In genomic region chr11:10797561-10797960, GRCh38 we compare ENCODE assay signal across 24 cellular contexts. TPM values are rescaled to one million over a fixed set of nuclear protein-coding genes. Genes with fewer than 3 reads are reported as not detected.
A peak's percentile ranks its signal among the peaks of the same experiment; 100 is the strongest.
DNase-seq lines count a peak whose midpoint lies in the region; ATAC-seq and TF ChIP-seq lines count a peak whose summit lies in the region.
"Had no signal": no experiment of that assay in that cellular context is flagged by ENCODE, and none has a peak within 500 bp of the region (broad histone marks: within the 10 kb centered on the region; RNA-seq: fewer than 3 reads in every experiment).

No MANE protein-coding gene starts in this region.

- H3K27me3 ChIP-seq in ectodermal cell (ENCODE audit: control insufficient read depth, insufficient read depth, low read length, poor library complexity, severe bottlenecking) (peaks cover 6% of the 10 kb centered on the region), upper lobe of right lung (no peaks in the 10 kb centered on the region)

- no peak for DNase-seq in activated T-cell treated with anti-CD3 and anti-CD28 coated beads, Interleukin-2, amount 50 U/mL, for 72 hours
- DNase-seq in activated T-cell treated with anti-CD3 and anti-CD28 coated beads, Interleukin-2, amount 50 U/mL, for 48 hours = no peak
- DNase-seq in NOMO-1 treated with dmso at 0.1 percent for 144 hours (lab: John Stamatoyannopoulos, UW; ENCODE audit: unreplicated experiment) (peak; percentile 38), upper lobe of right lung (no peak), DMS 273 (lab: John Stamatoyannopoulos, UW; ENCODE audit: unreplicated experiment) (no peak)
- DNase-seq: 8988T; activated CD4-positive, alpha-beta T cell treated with anti-CD3 and anti-CD28 coated beads for 36 hours; activated CD8-positive, alpha-beta memory T cell treated with anti-CD3 and anti-CD28 coated beads for 24 hours; activated naive CD4-positive, alpha-beta T cell; activated T-cell treated with anti-CD3 and anti-CD28 coated beads, Interleukin-2, amount 50 U/mL, for 1 hour; CD8-positive, alpha-beta T cell; dermis blood vessel endothelial cell; DMS153; H7; NCI-H2081; NCI-H226; NCI-H69; psoas muscle had no signal

- H3K4me1 Mint-ChIP-seq in activated T-cell treated with anti-CD3 and anti-CD28 coated beads, Interleukin-2, amount 50 U/mL, for 72 hours (ENCODE audit: low read depth) = peaks cover 61% of the 10 kb centered on the region

- ATAC-seq in activated T-cell treated with anti-CD3 and anti-CD28 coated beads, Interleukin-2, amount 50 U/mL, for 72 hours (replicated peaks in 1 of 2) = no peak
- peak; percentile 43 for ATAC-seq in upper lobe of right lung
- ATAC-seq in HG03354 (IDR thresholded peaks at IDR 0.05; ENCODE audit: poor library complexity, severe bottlenecking, unreplicated experiment) = no peak
- no peak for ATAC-seq in HG02571 (IDR thresholded peaks at IDR 0.05; ENCODE audit: unreplicated experiment)
- ATAC-seq: CD8-positive, alpha-beta T cell; psoas muscle had no signal

- H3K9me3 ChIP-seq in ectodermal cell (ENCODE audit: control insufficient read depth, low read length) (no peaks in the 10 kb centered on the region), upper lobe of right lung (no peaks in the 10 kb centered on the region)
- H3K9me3 ChIP-seq: psoas muscle, thoracic aorta had no signal

- no peak for TF ChIP-seq CTCF in upper lobe of right lung (IDR thresholded peaks at IDR 0.05)

- H3K36me3 Mint-ChIP-seq in activated T-cell treated with anti-CD3 and anti-CD28 coated beads, Interleukin-2, amount 50 U/mL, for 72 hours (ENCODE audit: insufficient read depth in 2 of 2) = peaks cover 26 to 47% of the 10 kb centered on the region in 2 donors

- no peaks in the 10 kb centered on the region for H3K4me1 ChIP-seq in ectodermal cell (ENCODE audit: control insufficient read depth, insufficient read depth, low read length)
- H3K4me1 ChIP-seq in upper lobe of right lung = peaks cover 15% of the 10 kb centered on the region

- peaks cover 6% of the 10 kb centered on the region for H3K27me3 Mint-ChIP-seq in activated T-cell treated with anti-CD3 and anti-CD28 coated beads, Interleukin-2, amount 50 U/mL, for 72 hours (ENCODE audit: low read depth)

- H3K9me3 Mint-ChIP-seq in activated T-cell treated with anti-CD3 and anti-CD28 coated beads, Interleukin-2, amount 50 U/mL, for 72 hours = no peaks in the 10 kb centered on the region
- H3K9me3 Mint-ChIP-seq: CD8-positive, alpha-beta T cell; stimulated activated naive CD8-positive, alpha-beta T cell treated with anti-CD3 and anti-CD28 coated beads, Interleukin-15, Interleukin-2, amounts not matched to agents 100 ng/mL and 50 ng/mL, for 24 hours; T-helper 1 cell treated with Interleukin-12 subunit alpha and Interleukin-12 subunit beta and Interleukin-4 antibody, amounts not matched to agents 30 μg/mL and 1 μg/mL, for 36 hours had no signal

- peak overlapping the region; percentile 48 for H3K27ac Mint-ChIP-seq in activated T-cell treated with anti-CD3 and anti-CD28 coated beads, Interleukin-2, amount 50 U/mL, for 72 hours
- H3K27ac Mint-ChIP-seq: CD8-positive, alpha-beta T cell had no signal

- H3K36me3 ChIP-seq in ectodermal cell (ENCODE audit: control insufficient read depth, insufficient read depth, low read length) = peaks cover 61% of the 10 kb centered on the region
- H3K36me3 ChIP-seq in upper lobe of right lung = peaks cover 68% of the 10 kb centered on the region

- no peak overlapping the region for H3K4me3 Mint-ChIP-seq in activated T-cell treated with anti-CD3 and anti-CD28 coated beads, Interleukin-2, amount 50 U/mL, for 72 hours
- H3K4me3 Mint-ChIP-seq: activated CD4-positive, alpha-beta T cell treated with anti-CD3 and anti-CD28 coated beads for 36 hours; CD8-positive, alpha-beta T cell; stimulated activated naive CD8-positive, alpha-beta T cell treated with anti-CD3 and anti-CD28 coated beads, Interleukin-15, Interleukin-2, amounts not matched to agents 100 ng/mL and 50 ng/mL, for 24 hours; T-helper 1 cell treated with Interleukin-12 subunit alpha and Interleukin-12 subunit beta and Interleukin-4 antibody, amounts not matched to agents 30 μg/mL and 1 μg/mL, for 36 hours had no signal

- H3K27ac ChIP-seq in ectodermal cell (ENCODE audit: insufficient read depth, low read depth, low read length, poor library complexity, severe bottlenecking) (peak overlapping the region; percentile 19), upper lobe of right lung (no peak overlapping the region)
- H3K27ac ChIP-seq: psoas muscle, thoracic aorta had no signal

- intact Hi-C loops in upper lobe of right lung (cut with DNase I) = no loop called here

- H3K4me3 ChIP-seq in ectodermal cell (ENCODE audit: insufficient read depth, low read depth, low read length) (no peak overlapping the region), upper lobe of right lung (no peak overlapping the region)
- H3K4me3 ChIP-seq: psoas muscle, thoracic aorta had no signal

- 93 to 100% methylated on average over 3 of the region's 3 CpGs for WGBS in ectodermal cell, 2 experiments

RNA-seq across cellular contexts. Expression of gene EIF4G2, which starts 11.2 kb away (rescaled TPM):
- 100 to 1,000 TPM; 807 to 864 TPM for total RNA-seq in activated T-cell treated with anti-CD3 and anti-CD28 coated beads, Interleukin-2, amount 50 U/mL, for 72 hours
- 1,042 TPM for polyA plus RNA-seq in ectodermal cell (2013, experiment 1 of 4)
- polyA plus RNA-seq in ectodermal cell (2013, experiment 2 of 4) = 1,000 TPM
- 812 TPM for polyA plus RNA-seq in ectodermal cell (2013, experiment 3 of 4)
- 895 TPM for polyA plus RNA-seq in ectodermal cell (2013, experiment 4 of 4)
- 801 TPM for total RNA-seq in upper lobe of right lung

RNA-seq across cellular contexts. Expression of gene CTR9, which starts 46.5 kb away (rescaled TPM):
- total RNA-seq in activated T-cell treated with anti-CD3 and anti-CD28 coated beads, Interleukin-2, amount 50 U/mL, for 72 hours = 10 to 100 TPM; 33.1 to 41.0 TPM
- polyA plus RNA-seq in ectodermal cell (2013, experiment 1 of 4) = 36.3 TPM
- 34.1 TPM for polyA plus RNA-seq in ectodermal cell (2013, experiment 2 of 4)
- 31.6 TPM for polyA plus RNA-seq in ectodermal cell (2013, experiment 3 of 4)
- 35.8 TPM for polyA plus RNA-seq in ectodermal cell (2013, experiment 4 of 4)
- total RNA-seq in upper lobe of right lung = 31.3 TPM
